ENCODE assay signal across 8 cellular contexts in genomic region chr2:199955007-199955338, GRCh38. TPM values are rescaled to one million over a fixed set of nuclear protein-coding genes. Genes with fewer than 3 reads are reported as not detected.
DNase-seq lines count a peak whose midpoint lies in the region; ATAC-seq, FAIRE-seq and TF ChIP-seq lines count a peak whose summit lies in the region.

No MANE protein-coding gene starts in this region.

- no peaks in the 10 kb centered on the region for H3K9me3 Mint-ChIP-seq in naive thymus-derived CD8-positive, alpha-beta T cell

- no peaks in the 10 kb centered on the region for H4K20me1 ChIP-seq in OCI-LY7 (ENCODE audit: insufficient read depth, low read length)

- POLR2A ChIA-PET in A549 (lab: Yijun Ruan, JAX) = interaction anchor here (0.8 kb wide), 1 partner anchor 44 kb away, joined by 3 read pairs; the partner anchor contains the start of gene C2orf69
- POLR2A ChIA-PET in OCI-LY7 (lab: Charles Lee) = no interaction called here
- POLR2A ChIA-PET in naive thymus-derived CD8-positive, alpha-beta T cell (lab: Charles Lee) = no interaction called here

- no peak for DNase-seq in A549 (ENCODE audit: low read depth in 1 of 2, low spot score in 1 of 2)
- no peak for DNase-seq in OCI-LY7 (ENCODE audit: low spot score)
- no peak for DNase-seq in naive thymus-derived CD8-positive, alpha-beta T cell
- DNase-seq in D341Med (ENCODE audit: low spot score) = no peak
- DNase-seq in stimulated activated CD4-positive, alpha-beta T cell treated with anti-CD3 and anti-CD28 coated beads, Interleukin-1b, Interleukin-23, amount 100 ng/mL, for 48 hours = no peak

- H3K27ac ChIP-seq in A549 (peak overlapping the region; percentile 98 to 100), OCI-LY7 (ENCODE audit: low read depth, low read length, poor library complexity, severe bottlenecking) (peak overlapping the region; percentile 57)

- H3K9me3 ChIP-seq in A549 (no peaks in the 10 kb centered on the region), OCI-LY7 (ENCODE audit: low read length) (no peaks in the 10 kb centered on the region), endocrine pancreas (ENCODE audit: control insufficient read depth, low read length) (no peaks in the 10 kb centered on the region)

- H3K36me3 ChIP-seq in OCI-LY7 (ENCODE audit: insufficient read depth, low read length) (peaks cover 40% of the 10 kb centered on the region), endocrine pancreas (ENCODE audit: control insufficient read depth, insufficient read depth, low read length) (no peaks in the 10 kb centered on the region)

- intact Hi-C loops in OCI-LY7 (cut with micrococcal nuclease; ENCODE audit: unreplicated experiment) = loop anchor here (2.0 kb wide), 1 partner anchor 44 kb away; the partner anchor contains the start of gene C2orf69

- ATAC-seq in A549 (peak; percentile 80 to 85), GM18505 (IDR thresholded peaks at IDR 0.05; ENCODE audit: unreplicated experiment) (peak; percentile 41), HG02938 (IDR thresholded peaks at IDR 0.05; ENCODE audit: unreplicated experiment) (peak; percentile 37)
- ATAC-seq in naive thymus-derived CD8-positive, alpha-beta T cell = peak in 1 of 2 donors; percentile 43

- WGBS in A549 (ENCODE audit: missing lambda C conversion rate) = 1% methylated on average over 13 of the region's 13 CpGs

- H3K9ac ChIP-seq in endocrine pancreas (ENCODE audit: control insufficient read depth, insufficient read depth, low read length) = peak overlapping the region; percentile 89

- BruUV-seq in OCI-LY7 (replicated peaks; lab: Mats Ljungman, UMichigan) = TSS peak; percentile 78

- no peaks in the 10 kb centered on the region for H3K27me3 ChIP-seq in endocrine pancreas (ENCODE audit: control insufficient read depth, insufficient read depth, low read length)

- H3K4me2 ChIP-seq in A549 (peak overlapping the region; percentile 99), OCI-LY7 (ENCODE audit: low read length) (peak overlapping the region; percentile 83)

- CTCF ChIA-PET in A549 (lab: Yijun Ruan, JAX) (interaction anchor here (0.8 to 1.1 kb wide), 2 partner anchors 9 to 24 kb away, joined by 3 to 4 read pairs; no protein-coding TSS in a partner anchor), OCI-LY7 (lab: Charles Lee; ENCODE audit: unreplicated experiment) (interaction anchor here (0.6 kb wide), 1 partner anchor 532 kb away, joined by 3 read pairs; no protein-coding TSS in a partner anchor)

- peaks cover 20 to 66% (median 54%) of the 10 kb centered on the region in 4 donors for H3K4me1 Mint-ChIP-seq in naive thymus-derived CD8-positive, alpha-beta T cell

- peak overlapping the region; percentile 95 to 99 (median 98) for H3K4me3 Mint-ChIP-seq in naive thymus-derived CD8-positive, alpha-beta T cell

- TF ChIP-seq CTCF in A549 (IDR thresholded peaks at IDR 0.05) (no peak), OCI-LY7 (conservative IDR thresholded peaks at IDR 0.05; ENCODE audit: low read length) (no peak)

- H3K27ac Mint-ChIP-seq in naive thymus-derived CD8-positive, alpha-beta T cell = peak overlapping the region; percentile 92 to 98 (median 96)

- peaks cover 0 to 22% (median 7%) of the 10 kb centered on the region in 3 donors for H3K36me3 Mint-ChIP-seq in naive thymus-derived CD8-positive, alpha-beta T cell

- TF ChIP-seq EP300 in A549 (IDR thresholded peaks at IDR 0.05) = no peak

- no peaks in the 10 kb centered on the region for H3K9me2 ChIP-seq in OCI-LY7 (ENCODE audit: insufficient read depth, low read length)

- H3K4me3 ChIP-seq in A549 = peak overlapping the region; percentile 98
- H3K4me3 ChIP-seq in OCI-LY7 (ENCODE audit: low read depth, low read length, poor library complexity, severe bottlenecking) = peak overlapping the region; percentile 92
- peak overlapping the region; percentile 99 for H3K4me3 ChIP-seq in endocrine pancreas (ENCODE audit: control insufficient read depth, insufficient read depth, low read length)

- H3K4me1 ChIP-seq in A549 (peaks cover 21% of the 10 kb centered on the region), OCI-LY7 (ENCODE audit: insufficient read depth, low read length, poor library complexity, severe bottlenecking) (peaks cover 29% of the 10 kb centered on the region), endocrine pancreas (ENCODE audit: control insufficient read depth, insufficient read depth, low read length) (peaks cover 14% of the 10 kb centered on the region)

- H3K27me3 Mint-ChIP-seq in naive thymus-derived CD8-positive, alpha-beta T cell = no peaks in the 10 kb centered on the region

- FAIRE-seq in A549 (lab: Jason Lieb, UNC) = no peak

- H3K79me2 ChIP-seq in OCI-LY7 (ENCODE audit: insufficient read depth, low read depth, low read length) = peaks cover 80% of the 10 kb centered on the region

- TF ChIP-seq POLR2A in A549 (IDR thresholded peaks at IDR 0.05; ENCODE audit: low read length) (no peak), GM18505 (IDR thresholded peaks at IDR 0.05; ENCODE audit: borderline replicate concordance, extremely low read depth, insufficient read depth, insufficient read length) (no peak)

- peak overlapping the region; percentile 86 for H2AFZ ChIP-seq in OCI-LY7 (ENCODE audit: low read length)

- no peak for TF ChIP-seq RAD21 in A549 (conservative IDR thresholded peaks at IDR 0.05 in 1 of 2, IDR thresholded peaks at IDR 0.05 in 1 of 2)

TF ChIP-seq in A549, 52 proteins besides CTCF, POLR2A, EP300 and RAD21 (continues in another document):
- no peak for TF ChIP-seq HOXA7 (CRISPR knock-in tag; IDR thresholded peaks at IDR 0.05)
- TF ChIP-seq E2F6 (IDR thresholded peaks at IDR 0.05; ENCODE audit: borderline replicate concordance, low read depth) = no peak
- no peak for TF ChIP-seq FOSL2 (IDR thresholded peaks at IDR 0.05)
- no peak for TF ChIP-seq FOSL2 (CRISPR knock-in tag; IDR thresholded peaks at IDR 0.05)
- no peak for TF ChIP-seq CHD4 (IDR thresholded peaks at IDR 0.05; ENCODE audit: borderline replicate concordance)
- no peak for TF ChIP-seq HOXB13 (CRISPR knock-in tag; IDR thresholded peaks at IDR 0.05; ENCODE audit: low read depth)
- no peak for TF ChIP-seq ZNF302 (CRISPR knock-in tag; IDR thresholded peaks at IDR 0.05)
- TF ChIP-seq JUN (IDR thresholded peaks at IDR 0.05) = no peak
- no peak for TF ChIP-seq FOSB (CRISPR knock-in tag; IDR thresholded peaks at IDR 0.05)
- TF ChIP-seq ZSCAN20 (CRISPR knock-in tag; IDR thresholded peaks at IDR 0.05) = no peak
- no peak for TF ChIP-seq PBX3 (IDR thresholded peaks at IDR 0.05)
- TF ChIP-seq PHF8 (IDR thresholded peaks at IDR 0.05; ENCODE audit: borderline replicate concordance, low read depth) = no peak
- TF ChIP-seq NFE2L2 (conservative IDR thresholded peaks at IDR 0.05; ENCODE audit: low read length) = no peak

RNA-seq across cellular contexts. Expression of gene TYW5, which starts 0.3 kb away (rescaled TPM):
- polyA plus RNA-seq in A549 (2011; rRNA removed) (10.1 and 15.2 TPM in 2 replicates), A549 (2017; fragmentation: RNase III; extraction: RNeasy Plus Mini Kit Qiagen cat#74134 plus additional on column Dnase treatment) (7.8 to 9.0 TPM (median 8.2 TPM) in 3 replicates)
- 2.9 and 3.1 TPM in 2 replicates for polyA plus RNA-seq in A549 (2012; cell fraction: cytosol; rRNA removed)
- 2.4 and 4.4 TPM in 2 replicates for polyA plus RNA-seq in A549 (2012; cell fraction: nucleus; rRNA removed)
- polyA minus RNA-seq in A549 (2011; rRNA and poly(A)+ RNA removed) = 4.7 and 4.9 TPM in 2 replicates
- total RNA-seq in OCI-LY7 (2014; rRNA removed; shearing (Covaris generic)) = 5.1 and 7.1 TPM in 2 replicates
- 7.7 and 8.9 TPM in 2 replicates for total RNA-seq in OCI-LY7 (2022)
- total RNA-seq in naive thymus-derived CD8-positive, alpha-beta T cell = 10 to 100 TPM; 13.8 to 14.6 TPM
- 1 to 10 TPM; 3.5 to 4.2 (median 3.7) TPM for polyA plus RNA-seq in naive thymus-derived CD8-positive, alpha-beta T cell

RNA-seq across cellular contexts. Expression of gene MAIP1, which starts 0.4 kb away (rescaled TPM):
- 36.0 and 36.9 TPM in 2 replicates for polyA plus RNA-seq in A549 (2011; rRNA removed)
- 26.7 and 39.8 TPM in 2 replicates for polyA plus RNA-seq in A549 (2012; cell fraction: cytosol; rRNA removed)
- 12.5 and 25.5 TPM in 2 replicates for polyA plus RNA-seq in A549 (2012; cell fraction: nucleus; rRNA removed)
- 50.4 to 51.8 TPM (median 50.9 TPM) in 3 replicates for polyA plus RNA-seq in A549 (2017; fragmentation: RNase III; extraction: RNeasy Plus Mini Kit Qiagen cat#74134 plus additional on column Dnase treatment)
- polyA minus RNA-seq in A549 (2011; rRNA and poly(A)+ RNA removed) = 12.7 and 15.1 TPM in 2 replicates
- 13.7 and 25.3 TPM in 2 replicates for total RNA-seq in OCI-LY7 (2014; rRNA removed; shearing (Covaris generic))
- 23.3 and 29.8 TPM in 2 replicates for total RNA-seq in OCI-LY7 (2022)
- total RNA-seq in naive thymus-derived CD8-positive, alpha-beta T cell = 10 to 100 TPM; 17.9 to 18.5 TPM
- polyA plus RNA-seq in naive thymus-derived CD8-positive, alpha-beta T cell = 10 to 100 TPM; 11.5 to 16.8 (median 12.6) TPM

RNA-seq across cellular contexts. Expression of gene C2orf69, which starts 43.9 kb away (rescaled TPM):
- polyA plus RNA-seq in A549 (2011; rRNA removed) (6.4 and 9.3 TPM in 2 replicates), A549 (2017; fragmentation: RNase III; extraction: RNeasy Plus Mini Kit Qiagen cat#74134 plus additional on column Dnase treatment) (9.2 to 9.9 TPM (median 9.4 TPM) in 3 replicates)
- 2.1 and 3.5 TPM in 2 replicates for polyA plus RNA-seq in A549 (2012; cell fraction: cytosol; rRNA removed)
- 1.6 and 4.0 TPM in 2 replicates for polyA plus RNA-seq in A549 (2012; cell fraction: nucleus; rRNA removed)
- polyA minus RNA-seq in A549 (2011; rRNA and poly(A)+ RNA removed) = 2.7 and 3.1 TPM in 2 replicates
- total RNA-seq in OCI-LY7 (2014; rRNA removed; shearing (Covaris generic)) = 10.7 and 14.0 TPM in 2 replicates
- 17.5 and 18.9 TPM in 2 replicates for total RNA-seq in OCI-LY7 (2022)
- total RNA-seq in naive thymus-derived CD8-positive, alpha-beta T cell = 10 to 100 TPM; 13.9 to 14.4 TPM
- polyA plus RNA-seq in naive thymus-derived CD8-positive, alpha-beta T cell = 10 to 100 TPM; 11.6 to 13.2 (median 11.9) TPM
